ENCODE assay signal across 37 cellular contexts in genomic region chr12:46064548-46064947, GRCh38.
"Had no signal": no experiment of that assay in that cellular context is flagged by ENCODE, and none has a peak within 500 bp of the region (broad histone marks: within the 10 kb centered on the region; RNA-seq: fewer than 3 reads in every experiment).

No MANE protein-coding gene starts in this region.

- H3K9me3 Mint-ChIP-seq: activated CD4-positive, alpha-beta memory T cell treated with anti-CD3 and anti-CD28 coated beads for 36 hours; activated CD8-positive, alpha-beta T cell treated with anti-CD3 and anti-CD28 coated beads for 36 hours; activated T-cell treated with anti-CD3 and anti-CD28 coated beads, Interleukin-2, amount 50 U/mL, for 72 hours; activated T-helper 17 cell treated with anti-CD3 and anti-CD28 coated beads, Interleukin-2, amount 50 U/mL, for 72 hours; T-helper 2 cell treated with Interferon-gamma antibody and Interleukin-4, amounts not matched to agents 5 μg/mL and 100 μg/mL, for 36 hours had no signal

- H3K4me1 Mint-ChIP-seq: activated naive CD8-positive, alpha-beta T cell treated with anti-CD3 and anti-CD28 coated beads for 36 hours; activated T-helper 17 cell treated with anti-CD3 and anti-CD28 coated beads, Interleukin-2, amount 50 U/mL, for 72 hours had no signal

- H3K27ac Mint-ChIP-seq: activated B cell treated with CpG ODN at 0.5 μM for 24 hours; activated CD4-positive, alpha-beta memory T cell treated with anti-CD3 and anti-CD28 coated beads for 36 hours; activated CD4-positive, alpha-beta T cell treated with anti-CD3 and anti-CD28 coated beads, Interleukin-2, amount 10 ng/mL, durations not matched to agents 24 days and 14 days; activated CD8-positive, alpha-beta T cell treated with anti-CD3 and anti-CD28 coated beads for 36 hours; activated naive CD4-positive, alpha-beta T cell treated with anti-CD3 and anti-CD28 coated beads for 36 hours; activated naive CD4-positive, alpha-beta T cell treated with anti-CD3 and anti-CD28 coated beads, Interleukin-2, amount 50 U/mL, for 72 hours; activated naive CD8-positive, alpha-beta T cell treated with anti-CD3 and anti-CD28 coated beads for 36 hours; activated T-cell treated with anti-CD3 and anti-CD28 coated beads, Interleukin-2, amount 50 U/mL, for 72 hours; activated T-helper 1 cell treated with anti-CD3 and anti-CD28 coated beads, Interleukin-12 subunit alpha, Interleukin-12 subunit beta, Interleukin-2, Interleukin-4 antibody, amounts not matched to agents 30 ng/mL and 10 ng/mL and 1 ng/mL, durations not matched to agents 14 hours and 24 hours and 36 hours; activated T-helper 17 cell treated with anti-CD3 and anti-CD28 coated beads, Interleukin-2, amount 50 U/mL, for 72 hours; T-helper 1 cell treated with Interleukin-12 subunit alpha and Interleukin-12 subunit beta and Interleukin-4 antibody, amounts not matched to agents 30 μg/mL and 1 μg/mL, for 36 hours; T-helper 2 cell treated with Interferon-gamma antibody and Interleukin-4, amounts not matched to agents 5 μg/mL and 100 μg/mL, for 36 hours had no signal

- FAIRE-seq: astrocyte, TTC549 had no signal

- H3K27me3 ChIP-seq: adrenal gland, body of pancreas, brain microvascular endothelial cell, breast epithelium had no signal

- H3K9me3 ChIP-seq: adrenal gland, body of pancreas had no signal

- H3K27ac ChIP-seq: adrenal gland, body of pancreas, brain microvascular endothelial cell, breast epithelium, VCaP had no signal

- ATAC-seq: activated CD8-positive, alpha-beta T cell treated with anti-CD3 and anti-CD28 coated beads for 36 hours; activated naive CD4-positive, alpha-beta T cell treated with anti-CD3 and anti-CD28 coated beads, Interleukin-2, amount 50 U/mL, for 72 hours; activated T-cell treated with anti-CD3 and anti-CD28 coated beads, Interleukin-2, amount 50 U/mL, for 4 hours; activated T-cell treated with anti-CD3 and anti-CD28 coated beads, Interleukin-2, amount 50 U/mL, for 72 hours; activated T-helper 17 cell treated with anti-CD3 and anti-CD28 coated beads, Interleukin-2, amount 50 U/mL, for 72 hours; body of pancreas had no signal

- H3K4me3 Mint-ChIP-seq: activated B cell treated with CpG ODN at 0.5 μM for 24 hours; activated CD4-positive, alpha-beta memory T cell treated with anti-CD3 and anti-CD28 coated beads for 36 hours; activated CD4-positive, alpha-beta T cell treated with anti-CD3 and anti-CD28 coated beads, Interleukin-2, amount 10 ng/mL, durations not matched to agents 24 days and 14 days; activated CD8-positive, alpha-beta T cell treated with anti-CD3 and anti-CD28 coated beads for 36 hours; activated naive CD4-positive, alpha-beta T cell treated with anti-CD3 and anti-CD28 coated beads for 36 hours; activated naive CD8-positive, alpha-beta T cell treated with anti-CD3 and anti-CD28 coated beads for 36 hours; activated T-cell treated with anti-CD3 and anti-CD28 coated beads, Interleukin-2, amount 50 U/mL, for 4 hours; activated T-cell treated with anti-CD3 and anti-CD28 coated beads, Interleukin-2, amount 50 U/mL, for 72 hours; activated T-helper 1 cell treated with anti-CD3 and anti-CD28 coated beads, Interleukin-12 subunit alpha, Interleukin-12 subunit beta, Interleukin-2, Interleukin-4 antibody, amounts not matched to agents 30 ng/mL and 10 ng/mL and 1 ng/mL, durations not matched to agents 14 hours and 24 hours and 36 hours; activated T-helper 17 cell treated with anti-CD3 and anti-CD28 coated beads, Interleukin-2, amount 50 U/mL, for 72 hours; T-helper 1 cell treated with Interleukin-12 subunit alpha and Interleukin-12 subunit beta and Interleukin-4 antibody, amounts not matched to agents 30 μg/mL and 1 μg/mL, for 36 hours; T-helper 2 cell treated with Interferon-gamma antibody and Interleukin-4, amounts not matched to agents 5 μg/mL and 100 μg/mL, for 36 hours had no signal

- H3K36me3 ChIP-seq: adrenal gland, brain microvascular endothelial cell, breast epithelium had no signal

- H3K36me3 Mint-ChIP-seq: activated CD4-positive, alpha-beta memory T cell treated with anti-CD3 and anti-CD28 coated beads for 36 hours; activated naive CD4-positive, alpha-beta T cell treated with anti-CD3 and anti-CD28 coated beads, Interleukin-2, amount 50 U/mL, for 72 hours; activated naive CD8-positive, alpha-beta T cell treated with anti-CD3 and anti-CD28 coated beads for 36 hours had no signal

- H3K4me3 ChIP-seq: adrenal gland, body of pancreas, breast epithelium had no signal

- H3K4me1 ChIP-seq: adrenal gland, body of pancreas, breast epithelium had no signal

- DNase-seq: activated B cell treated with CpG ODN at 0.5 μM for 24 hours; activated CD4-positive, alpha-beta memory T cell treated with anti-CD3 and anti-CD28 coated beads for 36 hours; activated CD4-positive, alpha-beta T cell treated with anti-CD3 and anti-CD28 coated beads for 4 hours; activated CD4-positive, alpha-beta T cell treated with anti-CD3 and anti-CD28 coated beads, Interleukin-2, amount 10 ng/mL, durations not matched to agents 24 days and 14 days; activated CD4-positive, alpha-beta T cell treated with anti-CD3 and anti-CD28 coated beads, Interleukin-2, amount 50 U/mL, for 1 hour; activated CD4-positive, alpha-beta T cell treated with anti-CD3 and anti-CD28 coated beads, Interleukin-2, amount 50 U/mL, for 4 hours; activated CD4-positive, CD25-positive, alpha-beta regulatory T cell treated with anti-CD3 and anti-CD28 coated beads, Interleukin-2, amount 50 U/mL, for 72 hours; activated CD8-positive, alpha-beta memory T cell treated with anti-CD3 and anti-CD28 coated beads, Interleukin-2, amount 50 U/mL, for 4 hours; activated CD8-positive, alpha-beta T cell treated with anti-CD3 and anti-CD28 coated beads for 36 hours; activated effector memory CD4-positive, alpha-beta T cell treated with anti-CD3 and anti-CD28 coated beads, Interleukin-2, amount 50 U/mL, for 16 hours; activated gamma-delta T cell treated with Interleukin-2 at 50 U/mL for 16 hours; activated naive CD4-positive, alpha-beta T cell; activated naive CD4-positive, alpha-beta T cell treated with anti-CD3 and anti-CD28 coated beads for 36 hours; activated naive CD4-positive, alpha-beta T cell treated with anti-CD3 and anti-CD28 coated beads, Interleukin-2, amount 50 U/mL, for 16 hours; activated naive CD8-positive, alpha-beta T cell treated with anti-CD3 and anti-CD28 coated beads for 36 hours; activated T-cell treated with anti-CD3 and anti-CD28 coated beads for 4 hours; activated T-cell treated with anti-CD3 and anti-CD28 coated beads, Interleukin-2, amount 50 U/mL, for 1 hour; activated T-cell treated with anti-CD3 and anti-CD28 coated beads, Interleukin-2, amount 50 U/mL, for 4 hours; activated T-cell treated with anti-CD3 and anti-CD28 coated beads, Interleukin-2, amount 50 U/mL, for 72 hours; adrenal gland; amniotic stem cell; aorta; body of pancreas; brain microvascular endothelial cell; central memory CD4-positive, alpha-beta T cell; T-helper 1 cell; T-helper 2 cell; T-helper 9 cell had no signal

- H3K27me3 Mint-ChIP-seq: activated B cell treated with CpG ODN at 0.5 μM for 24 hours; activated CD4-positive, alpha-beta memory T cell treated with anti-CD3 and anti-CD28 coated beads for 36 hours had no signal
